In genomic region chr6:130885392-130886192, GRCh38 we compare ENCODE assay signal across 8 cellular contexts. TPM values are rescaled to one million over a fixed set of nuclear protein-coding genes. Genes with fewer than 3 reads are reported as not detected.
A peak's percentile ranks its signal among the peaks of the same experiment; 100 is the strongest.
DNase-seq lines count a peak whose midpoint lies in the region; ATAC-seq and TF ChIP-seq lines count a peak whose summit lies in the region.

No MANE protein-coding gene starts in this region.

- H3K4me2 ChIP-seq in hepatocyte, result no peak overlapping the region

- no peak overlapping the region for H2AFZ ChIP-seq in hepatocyte

- DNase-seq in NCI-H510A treated with DMSO at 0.1 percent for 48 hours (lab: John Stamatoyannopoulos, UW) (peak; percentile 23), NCI-H510A (lab: John Stamatoyannopoulos, UW) (no peak), NCI-H128 (lab: John Stamatoyannopoulos, UW; ENCODE audit: unreplicated experiment) (peak; percentile 32), T-helper 2 cell (peak in 4 of 5 experiments; percentile 47 to 76 (median 51)), ascending aorta (ENCODE audit: low spot score in 2 of 2) (peak in 1 of 2 donors; percentile 82), hepatocyte (ENCODE audit: low spot score) (peak; percentile 87), spleen (no peak)

- TF ChIP-seq POLR2A in spleen (IDR thresholded peaks at IDR 0.05), result no peak

- peaks cover 3 to 19% of the 10 kb centered on the region in 2 donors for H3K36me3 ChIP-seq in ascending aorta
- H3K36me3 ChIP-seq in hepatocyte (replicated peaks; ENCODE audit: insufficient read depth, low read depth), result no peaks in the 10 kb centered on the region
- peaks cover 0 to 38% (median 10%) of the 10 kb centered on the region in 6 donors for H3K36me3 ChIP-seq in spleen

- ATAC-seq in HG02759 (IDR thresholded peaks at IDR 0.05; ENCODE audit: unreplicated experiment), result peak; percentile 81

- no peaks in the 10 kb centered on the region for H4K20me1 ChIP-seq in hepatocyte (ENCODE audit: insufficient read depth, poor library complexity, severe bottlenecking)

- no peaks in the 10 kb centered on the region for H3K79me2 ChIP-seq in hepatocyte

- no peak overlapping the region for H3K4me3 ChIP-seq in ascending aorta
- H3K4me3 ChIP-seq in hepatocyte, result no peak overlapping the region
- H3K4me3 ChIP-seq in spleen, result no peak overlapping the region

- no peak overlapping the region for H3K27ac ChIP-seq in ascending aorta
- no peak overlapping the region for H3K27ac ChIP-seq in hepatocyte
- H3K27ac ChIP-seq in spleen, result no peak overlapping the region

- WGBS in hepatocyte (ENCODE audit: low lambda C conversion rate, missing lambda C conversion rate), result 32% methylated on average over 4 of the region's 4 CpGs
- WGBS in spleen, 5 donors, result 24 to 32% (median 30%) methylated on average over 4 of the region's 4 CpGs

- intact Hi-C loops in ascending aorta (cut with DNase I) (loop anchor here (1.0 to 5.0 kb wide), 2 partner anchors 177 to 231 kb away; partner anchors contain the start of gene EPB41L2), spleen (cut with DNase I; ENCODE audit: low total_unique reads) (loop anchor here (5.0 kb wide), 2 partner anchors 232 to 647 kb away; no protein-coding TSS in a partner anchor)

- no peaks in the 10 kb centered on the region for H3K9me3 ChIP-seq in ascending aorta
- H3K9me3 ChIP-seq in hepatocyte (ENCODE audit: low read depth), result no peaks in the 10 kb centered on the region
- H3K9me3 ChIP-seq in spleen, result no peaks in the 10 kb centered on the region

- TF ChIP-seq CTCF in ascending aorta (IDR thresholded peaks at IDR 0.05) (peak; percentile 75 to 88 (median 75)), hepatocyte (IDR thresholded peaks at IDR 0.05; ENCODE audit: poor library complexity) (peak; percentile 94), spleen (IDR thresholded peaks at IDR 0.05 in 8 of 11, conservative IDR thresholded peaks at IDR 0.05 in 3 of 11) (peak in 10 of 11 experiments; percentile 64 to 94 (median 84))

- no peaks in the 10 kb centered on the region for H3K27me3 ChIP-seq in ascending aorta
- H3K27me3 ChIP-seq in hepatocyte, result no peaks in the 10 kb centered on the region
- H3K27me3 ChIP-seq in spleen (replicated peaks in 1 of 7), result no peaks in the 10 kb centered on the region

- no peaks in the 10 kb centered on the region for H3K9me2 ChIP-seq in hepatocyte (replicated peaks; ENCODE audit: insufficient read depth)

- H3K4me1 ChIP-seq in ascending aorta, result no peaks in the 10 kb centered on the region
- no peaks in the 10 kb centered on the region for H3K4me1 ChIP-seq in hepatocyte (ENCODE audit: insufficient read depth)
- H3K4me1 ChIP-seq in spleen, result no peaks in the 10 kb centered on the region

RNA-seq across cellular contexts. Expression of gene SMLR1, which starts 58.4 kb away (rescaled TPM):
- total RNA-seq in ascending aorta (not detected), hepatocyte (23.7 and 28.9 TPM in 2 replicates), spleen (not detected)
- polyA plus RNA-seq in hepatocyte (13.7 and 31.0 TPM in 2 replicates), spleen (not detected)

Comparison
In these comparisons a context has a peak if more than half of its experiments do, and no peak if none do; other contexts are left out.
1. DNase-seq: peak in NCI-H510A treated with DMSO at 0.1 percent for 48 hours (single experiment), NCI-H128 (single experiment), T-helper 2 cell (4 of 5) and hepatocyte (single experiment); none in NCI-H510A (single experiment) and spleen (single experiment).
2. RNA of gene SMLR1, which starts 58.4 kb away (total RNA-seq): 23.7 to 28.9 TPM in hepatocyte; not detected in ascending aorta (single experiment) and not detected in spleen; every median in the first group is over 10 times any median in the second.
3. Peak in every context shown above with its lines, with median percentiles within 50 percentile points of each other: CTCF ChIP-seq.